ENCODE assay signal across 19 cellular contexts in the genomic region with DNA sequence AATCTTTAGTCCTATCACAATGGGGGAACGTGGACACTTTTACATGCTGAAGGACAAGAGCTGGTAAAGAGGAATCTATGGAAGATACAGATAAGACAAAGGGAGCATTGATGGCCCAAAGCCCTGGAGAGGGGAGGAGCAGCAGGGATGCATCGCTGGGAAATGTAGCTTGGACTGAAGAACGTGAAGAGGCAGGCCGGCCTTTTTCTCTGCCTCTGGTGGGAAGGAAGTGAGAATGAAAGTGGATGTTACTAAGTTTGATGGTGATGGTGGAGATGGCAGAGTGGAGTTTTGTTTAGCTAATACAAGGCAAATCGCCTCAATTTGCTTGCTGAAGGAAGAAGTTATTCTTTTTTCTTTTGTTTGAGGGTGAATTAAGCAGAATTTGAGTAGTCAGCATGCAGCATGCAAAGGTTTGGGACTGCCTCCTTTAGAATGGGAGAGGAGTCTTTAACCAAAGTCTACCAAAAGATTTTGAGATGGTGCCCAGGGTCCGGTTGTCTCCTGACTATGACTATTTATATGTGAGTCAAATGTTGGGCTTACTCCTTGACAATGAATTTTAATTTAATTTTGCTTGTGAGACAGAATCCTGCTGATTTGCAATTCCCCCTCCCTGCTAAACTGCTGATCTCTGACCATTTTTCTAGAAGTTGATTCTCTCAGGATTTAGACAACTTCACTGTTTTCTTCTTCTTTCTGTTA.
A peak's percentile ranks its signal among the peaks of the same experiment; 100 is the strongest.
DNase-seq lines count a peak whose midpoint lies in the region; ATAC-seq and TF ChIP-seq lines count a peak whose summit lies in the region.
"Had no signal": no experiment of that assay in that cellular context is flagged by ENCODE, and none has a peak within 500 bp of the region (broad histone marks: within the 10 kb centered on the region; RNA-seq: fewer than 3 reads in every experiment).

No MANE protein-coding gene starts in this region.

- H3K4me3 Mint-ChIP-seq in activated CD4-positive, alpha-beta T cell treated with anti-CD3 and anti-CD28 coated beads, Interleukin-2, amount 10 ng/mL, durations not matched to agents 24 days and 14 days: no peak overlapping the region
- H3K4me3 Mint-ChIP-seq: activated CD4-positive, alpha-beta memory T cell treated with anti-CD3 and anti-CD28 coated beads, Interleukin-2, amount 10 ng/mL, durations not matched to agents 7 days and 5 days; activated T-helper 1 cell treated with anti-CD3 and anti-CD28 coated beads, Interleukin-12 subunit alpha, Interleukin-12 subunit beta, Interleukin-2, Interleukin-4 antibody, amounts not matched to agents 30 ng/mL and 10 ng/mL and 1 ng/mL, durations not matched to agents 14 hours and 24 hours and 36 hours; central memory CD8-positive, alpha-beta T cell had no signal

- ATAC-seq in HG03354 (IDR thresholded peaks at IDR 0.05; ENCODE audit: poor library complexity, severe bottlenecking, unreplicated experiment) (no peak), GM21528 (IDR thresholded peaks at IDR 0.05; ENCODE audit: low FRiP score, unreplicated experiment) (no peak)
- ATAC-seq: HCT116 had no signal

- H4K20me1 ChIP-seq in OCI-LY3 (ENCODE audit: insufficient read depth, low read length): no peaks in the 10 kb centered on the region

- H3K36me3 Mint-ChIP-seq in activated CD4-positive, alpha-beta T cell treated with anti-CD3 and anti-CD28 coated beads, Interleukin-2, amount 10 ng/mL, durations not matched to agents 24 days and 14 days (ENCODE audit: low read depth): no peaks in the 10 kb centered on the region

- H3K36me3 ChIP-seq in OCI-LY3 (replicated peaks; ENCODE audit: low read depth, low read length): no peaks in the 10 kb centered on the region
- H3K36me3 ChIP-seq: adrenal gland, right lobe of liver, thoracic aorta had no signal

- no peaks in the 10 kb centered on the region for H3K79me2 ChIP-seq in OCI-LY3 (ENCODE audit: low read length)

- H3K27me3 Mint-ChIP-seq in activated CD4-positive, alpha-beta T cell treated with anti-CD3 and anti-CD28 coated beads, Interleukin-2, amount 10 ng/mL, durations not matched to agents 24 days and 14 days: no peaks in the 10 kb centered on the region
- H3K27me3 Mint-ChIP-seq: activated CD4-positive, alpha-beta memory T cell treated with anti-CD3 and anti-CD28 coated beads, Interleukin-2, amount 10 ng/mL, durations not matched to agents 7 days and 5 days; central memory CD8-positive, alpha-beta T cell had no signal

- H3K9ac ChIP-seq in OCI-LY3 (ENCODE audit: low read length): no peak overlapping the region

- peak overlapping the region; percentile 47 for H3K4me2 ChIP-seq in OCI-LY3 (ENCODE audit: low read length)

- no peak overlapping the region for H3K4me3 ChIP-seq in OCI-LY3 (ENCODE audit: low read length)
- H3K4me3 ChIP-seq: adrenal gland, PC-9, right lobe of liver, thoracic aorta had no signal

- peaks cover 11% of the 10 kb centered on the region for H3K4me1 ChIP-seq in OCI-LY3 (ENCODE audit: low read length)
- H3K4me1 ChIP-seq: adrenal gland, right lobe of liver had no signal

- DNase-seq in SIG-M5 treated with dmso at 0.1 percent for 504 hours (lab: John Stamatoyannopoulos, UW; ENCODE audit: unreplicated experiment) (peak; percentile 11), SIG-M5 (lab: John Stamatoyannopoulos, UW) (no peak), globus pallidus (ENCODE audit: low spot score) (peak; percentile 20), NCI-H187 treated with DMSO at 0.1 percent for 48 hours (lab: John Stamatoyannopoulos, UW) (no peak)
- no peak for DNase-seq in activated CD4-positive, alpha-beta T cell treated with anti-CD3 and anti-CD28 coated beads, Interleukin-2, amount 10 ng/mL, durations not matched to agents 24 days and 14 days
- DNase-seq: 8988T; activated CD4-positive, alpha-beta memory T cell treated with anti-CD3 and anti-CD28 coated beads, Interleukin-2, amount 10 ng/mL, durations not matched to agents 7 days and 5 days; adrenal gland; midbrain; PC-9; right lobe of liver had no signal

- H2AFZ ChIP-seq in OCI-LY3 (ENCODE audit: low read depth, low read length): no peak overlapping the region
- H2AFZ ChIP-seq: PC-9 had no signal

- H3K9me3 ChIP-seq in OCI-LY3 (ENCODE audit: insufficient read depth, low read length): no peaks in the 10 kb centered on the region
- H3K9me3 ChIP-seq: adrenal gland, right lobe of liver, thoracic aorta had no signal

- H3K27ac Mint-ChIP-seq in activated CD4-positive, alpha-beta T cell treated with anti-CD3 and anti-CD28 coated beads, Interleukin-2, amount 10 ng/mL, durations not matched to agents 24 days and 14 days: no peak overlapping the region
- H3K27ac Mint-ChIP-seq: activated CD4-positive, alpha-beta memory T cell treated with anti-CD3 and anti-CD28 coated beads, Interleukin-2, amount 10 ng/mL, durations not matched to agents 7 days and 5 days; activated T-helper 1 cell treated with anti-CD3 and anti-CD28 coated beads, Interleukin-12 subunit alpha, Interleukin-12 subunit beta, Interleukin-2, Interleukin-4 antibody, amounts not matched to agents 30 ng/mL and 10 ng/mL and 1 ng/mL, durations not matched to agents 14 hours and 24 hours and 36 hours had no signal

- no peak for TF ChIP-seq CTCF in OCI-LY3 (IDR thresholded peaks at IDR 0.05; ENCODE audit: low read depth, low read length)

- H3K27me3 ChIP-seq in OCI-LY3 (ENCODE audit: low read depth, low read length): no peaks in the 10 kb centered on the region
- H3K27me3 ChIP-seq: adrenal gland, foreskin keratinocyte, right lobe of liver had no signal

- peaks cover 6% of the 10 kb centered on the region for H3K9me3 Mint-ChIP-seq in activated CD4-positive, alpha-beta T cell treated with anti-CD3 and anti-CD28 coated beads, Interleukin-2, amount 10 ng/mL, durations not matched to agents 24 days and 14 days

- no peak overlapping the region for H3K27ac ChIP-seq in OCI-LY3 (ENCODE audit: low read length)
- H3K27ac ChIP-seq: adrenal gland, foreskin keratinocyte, PC-9, right lobe of liver, thoracic aorta had no signal

- no peaks in the 10 kb centered on the region for H3K4me1 Mint-ChIP-seq in activated CD4-positive, alpha-beta T cell treated with anti-CD3 and anti-CD28 coated beads, Interleukin-2, amount 10 ng/mL, durations not matched to agents 24 days and 14 days
- H3K4me1 Mint-ChIP-seq: activated CD4-positive, alpha-beta memory T cell treated with anti-CD3 and anti-CD28 coated beads, Interleukin-2, amount 10 ng/mL, durations not matched to agents 7 days and 5 days; central memory CD8-positive, alpha-beta T cell had no signal

- intact Hi-C loops in activated CD4-positive, alpha-beta T cell treated with anti-CD3 and anti-CD28 coated beads, Interleukin-2, amount 10 ng/mL, durations not matched to agents 24 days and 14 days (cut with micrococcal nuclease): no loop called here

Comparison
In these comparisons a context has a peak if more than half of its experiments do, and no peak if none do; other contexts are left out.
1. DNase-seq: peak in SIG-M5 treated with dmso at 0.1 percent for 504 hours (single experiment) and globus pallidus (single experiment); none in SIG-M5 (single experiment), activated CD4-positive, alpha-beta T cell treated with anti-CD3 and anti-CD28 coated beads, Interleukin-2, amount 10 ng/mL, durations not matched to agents 24 days and 14 days (single experiment) and NCI-H187 treated with DMSO at 0.1 percent for 48 hours (single experiment).